In genomic region chr1:48889615-48890014, GRCh38 we compare ENCODE assay signal across 19 cellular contexts.
"Had no signal": no experiment of that assay in that cellular context is flagged by ENCODE, and none has a peak within 500 bp of the region (broad histone marks: within the 10 kb centered on the region; RNA-seq: fewer than 3 reads in every experiment).

No MANE protein-coding gene starts in this region.

- H3K4me3 Mint-ChIP-seq: T-cell; T-helper 1 cell treated with Interleukin-12 subunit alpha and Interleukin-12 subunit beta and Interleukin-4 antibody, amounts not matched to agents 30 μg/mL and 1 μg/mL, for 36 hours had no signal

- H3K9me3 ChIP-seq: MG63, SK-N-SH had no signal

- DNase-seq: IMR-90; Karpas-422; KG1; MG63; NCI-H187 treated with DMSO at 0.1 percent for 48 hours; NCI-H2029 treated with DMSO at 0.1 percent for 48 hours; NCI-H2107; NCI-H524; NCI-H526 treated with DMSO at 0.1 percent for 48 hours; NK-92 treated with Interleukin-12 subunit alpha and Interleukin-12 subunit beta, amount 100 ng/mL, for 24 hours; PC-3; SHP77; SW 1271; T-cell had no signal

- FAIRE-seq: HepG2 had no signal

- H3K9me3 Mint-ChIP-seq: T-helper 1 cell treated with Interleukin-12 subunit alpha and Interleukin-12 subunit beta and Interleukin-4 antibody, amounts not matched to agents 30 μg/mL and 1 μg/mL, for 36 hours had no signal

- ATAC-seq: HepG2, Panc1, PC-3, T-cell had no signal

- H3K4me2 ChIP-seq: SK-N-SH had no signal

- H3K9me2 ChIP-seq: SK-N-SH had no signal

- H3K4me1 Mint-ChIP-seq: T-cell had no signal

- H3K36me3 ChIP-seq: MG63 had no signal

- H3K27ac Mint-ChIP-seq: T-cell; T-helper 1 cell treated with Interleukin-12 subunit alpha and Interleukin-12 subunit beta and Interleukin-4 antibody, amounts not matched to agents 30 μg/mL and 1 μg/mL, for 36 hours had no signal

- H3K9ac ChIP-seq: SK-N-SH had no signal

- H3K27ac ChIP-seq: RWPE1 had no signal

- H3K27me3 ChIP-seq: MG63 had no signal

- H3K36me3 Mint-ChIP-seq: T-cell had no signal

- H3K4me3 ChIP-seq: MG63 had no signal
